ENCODE assay signal across 8 cellular contexts in genomic region chr17:55238197-55238930, GRCh38. TPM values are rescaled to one million over a fixed set of nuclear protein-coding genes. Genes with fewer than 3 reads are reported as not detected.
DNase-seq lines count a peak whose midpoint lies in the region; TF ChIP-seq lines count a peak whose summit lies in the region.

No MANE protein-coding gene starts in this region.

- peak; percentile 58 for DNase-seq in GDM1 (lab: John Stamatoyannopoulos, UW)
- DNase-seq in HAP-1 (ENCODE audit: low spot score in 2 of 2): peak; percentile 87 to 94
- DNase-seq in M059J (ENCODE audit: low read depth): peak; percentile 91
- DNase-seq in SK-N-MC (ENCODE audit: low read depth, low spot score): peak; percentile 76
- peak; percentile 33 for DNase-seq in glomerular endothelial cell (ENCODE audit: extremely low read depth, low read depth, low spot score)
- peak; percentile 92 for DNase-seq in occipital lobe (lab: John Stamatoyannopoulos, UW)
- peak; percentile 96 for DNase-seq in suprapubic skin (ENCODE audit: low spot score in 2 of 2)

- H3K27me3 Mint-ChIP-seq in activated naive CD4-positive, alpha-beta T cell treated with anti-CD3 and anti-CD28 coated beads, Interleukin-2, amount 50 U/mL, for 24 hours: peaks cover 13% of the 10 kb centered on the region

- no peak for TF ChIP-seq POLR2A in suprapubic skin (IDR thresholded peaks at IDR 0.05)

- WGBS in suprapubic skin: 2% methylated on average over 37 of the region's 67 CpGs

- no peaks in the 10 kb centered on the region for H3K36me3 ChIP-seq in HAP-1 (replicated peaks)
- no peaks in the 10 kb centered on the region for H3K36me3 ChIP-seq in SK-N-MC (ENCODE audit: insufficient read depth, low read length)
- H3K36me3 ChIP-seq in suprapubic skin: no peaks in the 10 kb centered on the region

- no peak for TF ChIP-seq EP300 in suprapubic skin (IDR thresholded peaks at IDR 0.05)

- peak overlapping the region; percentile 86 for H3K4me3 Mint-ChIP-seq in activated naive CD4-positive, alpha-beta T cell treated with anti-CD3 and anti-CD28 coated beads, Interleukin-2, amount 50 U/mL, for 24 hours

- peaks cover 2% of the 10 kb centered on the region for H3K9me3 ChIP-seq in HAP-1
- H3K9me3 ChIP-seq in SK-N-MC (ENCODE audit: low read depth, low read length): no peaks in the 10 kb centered on the region
- no peaks in the 10 kb centered on the region for H3K9me3 ChIP-seq in suprapubic skin

- H3K27ac ChIP-seq in SK-N-MC (peak overlapping the region; percentile 93), suprapubic skin (peak overlapping the region; percentile 87)

- H3K36me3 Mint-ChIP-seq in activated naive CD4-positive, alpha-beta T cell treated with anti-CD3 and anti-CD28 coated beads, Interleukin-2, amount 50 U/mL, for 24 hours: no peaks in the 10 kb centered on the region

- H3K27me3 ChIP-seq in HAP-1 (ENCODE audit: low read depth): no peaks in the 10 kb centered on the region
- H3K27me3 ChIP-seq in suprapubic skin: no peaks in the 10 kb centered on the region

- TF ChIP-seq CTCF in suprapubic skin (IDR thresholded peaks at IDR 0.05): no peak

- peak overlapping the region; percentile 79 for H3K27ac Mint-ChIP-seq in activated naive CD4-positive, alpha-beta T cell treated with anti-CD3 and anti-CD28 coated beads, Interleukin-2, amount 50 U/mL, for 24 hours

- peaks cover 12% of the 10 kb centered on the region for H3K4me1 ChIP-seq in HAP-1
- peaks cover 35% of the 10 kb centered on the region for H3K4me1 ChIP-seq in suprapubic skin

- H3K9ac ChIP-seq in SK-N-MC (ENCODE audit: insufficient read length): peak overlapping the region; percentile 59

- H3K9me3 Mint-ChIP-seq in activated naive CD4-positive, alpha-beta T cell treated with anti-CD3 and anti-CD28 coated beads, Interleukin-2, amount 50 U/mL, for 24 hours: peaks cover 5% of the 10 kb centered on the region

- peak overlapping the region; percentile 37 for H3K4me3 ChIP-seq in HAP-1
- H3K4me3 ChIP-seq in SK-N-MC: peak overlapping the region; percentile 89
- H3K4me3 ChIP-seq in suprapubic skin: peak overlapping the region; percentile 44

- H3K4me1 Mint-ChIP-seq in activated naive CD4-positive, alpha-beta T cell treated with anti-CD3 and anti-CD28 coated beads, Interleukin-2, amount 50 U/mL, for 24 hours: peaks cover 19% of the 10 kb centered on the region

- in situ Hi-C loops in HAP-1 (cut with MboI; ENCODE audit: low sequenced_read_pairs): no loop called here

RNA-seq across cellular contexts. Expression of gene HLF, which starts 26.4 kb away (rescaled TPM):
- total RNA-seq in M059J (2014; rRNA removed; shearing (Covaris generic)): 4.4 and 5.3 TPM in 2 replicates
- total RNA-seq in glomerular endothelial cell (0.29 TPM in 1 of 2 replicates, not detected in the other), occipital lobe (15.1 TPM), suprapubic skin (10 to 100 TPM; 26.2 to 41.8 (median 36.5) TPM)

Comparison
In these comparisons a context has a peak if more than half of its experiments do, and no peak if none do; other contexts are left out.
1. Peak in every context shown above with its lines: DNase-seq, H3K4me3 ChIP-seq and H3K27ac ChIP-seq.
2. DNase-seq: peak in every context shown above with its lines; median percentile 96 in suprapubic skin; 92 in occipital lobe; 91 in M059J; 90 in HAP-1; 76 in SK-N-MC; 58 in GDM1; 33 in glomerular endothelial cell.
3. H3K4me3 ChIP-seq: peak in every context shown above with its lines; median percentile 89 in SK-N-MC; 44 in suprapubic skin; 37 in HAP-1.